12 cellular contexts compared by ENCODE assay signal in genomic region chr10:75208177-75208576, GRCh38. TPM values are rescaled to one million over a fixed set of nuclear protein-coding genes. Genes with fewer than 3 reads are reported as not detected.
A peak's percentile ranks its signal among the peaks of the same experiment; 100 is the strongest.
DNase-seq lines count a peak whose midpoint lies in the region; ATAC-seq, FAIRE-seq and TF ChIP-seq lines count a peak whose summit lies in the region.
"Had no signal": no experiment of that assay in that cellular context is flagged by ENCODE, and none has a peak within 500 bp of the region (broad histone marks: within the 10 kb centered on the region; RNA-seq: fewer than 3 reads in every experiment).

No MANE protein-coding gene starts in this region.

- WGBS in pancreas, 2 donors: 85 to 86% methylated on average over 4 of the region's 4 CpGs

- H3K4me1 Mint-ChIP-seq in activated CD4-positive, alpha-beta memory T cell treated with anti-CD3 and anti-CD28 coated beads for 36 hours (ENCODE audit: low read depth): peaks cover 29% of the 10 kb centered on the region
- H3K4me1 Mint-ChIP-seq in activated CD4-positive, alpha-beta memory T cell treated with anti-CD3 and anti-CD28 coated beads, Interleukin-2, amount 10 ng/mL, durations not matched to agents 7 days and 5 days: peaks cover 36% of the 10 kb centered on the region
- H3K4me1 Mint-ChIP-seq in activated CD8-positive, alpha-beta T cell treated with anti-CD3 and anti-CD28 coated beads for 36 hours (ENCODE audit: low read depth): peaks cover 30% of the 10 kb centered on the region
- peaks cover 31% of the 10 kb centered on the region for H3K4me1 Mint-ChIP-seq in stimulated activated effector memory CD8-positive, alpha-beta T cell treated with anti-CD3 and anti-CD28 coated beads, Interleukin-12 subunit alpha, Interleukin-12 subunit beta, amount 100 ng/mL, for 72 hours

- peak; percentile 40 for DNase-seq in activated CD4-positive, alpha-beta memory T cell treated with anti-CD3 and anti-CD28 coated beads for 36 hours
- no peak for DNase-seq in activated CD4-positive, alpha-beta memory T cell treated with anti-CD3 and anti-CD28 coated beads, Interleukin-2, amount 10 ng/mL, durations not matched to agents 7 days and 5 days
- DNase-seq in activated CD8-positive, alpha-beta T cell treated with anti-CD3 and anti-CD28 coated beads for 36 hours: peak; percentile 37
- DNase-seq in foreskin fibroblast: peak; percentile 73 to 88
- DNase-seq in stimulated activated effector memory CD8-positive, alpha-beta T cell treated with anti-CD3 and anti-CD28 coated beads, Interleukin-12 subunit alpha, Interleukin-12 subunit beta, amount 100 ng/mL, for 72 hours (ENCODE audit: low spot score in 2 of 2): no peak
- no peak for DNase-seq in pancreas
- no peak for DNase-seq in GDM1 (lab: John Stamatoyannopoulos, UW)
- no peak for DNase-seq in activated effector memory CD4-positive, alpha-beta T cell treated with Interleukin-2 at 50 U/mL for 16 hours
- DNase-seq: C1 segment of cervical spinal cord, cerebellar nuclear complex, NCI-H2081 treated with DMSO at 0.1 percent for 48 hours, T-helper 9 cell had no signal

- intact Hi-C loops in activated CD4-positive, alpha-beta memory T cell treated with anti-CD3 and anti-CD28 coated beads for 36 hours (cut with micrococcal nuclease): no loop called here
- intact Hi-C loops in activated CD8-positive, alpha-beta T cell treated with anti-CD3 and anti-CD28 coated beads for 36 hours (cut with micrococcal nuclease): no loop called here
- intact Hi-C loops in pancreas (cut with DNase I): no loop called here

- H3K9me3 ChIP-seq in pancreas: no peaks in the 10 kb centered on the region

- no peaks in the 10 kb centered on the region for H3K9me3 Mint-ChIP-seq in activated CD4-positive, alpha-beta memory T cell treated with anti-CD3 and anti-CD28 coated beads for 36 hours
- H3K9me3 Mint-ChIP-seq in activated CD4-positive, alpha-beta memory T cell treated with anti-CD3 and anti-CD28 coated beads, Interleukin-2, amount 10 ng/mL, durations not matched to agents 7 days and 5 days: no peaks in the 10 kb centered on the region
- no peaks in the 10 kb centered on the region for H3K9me3 Mint-ChIP-seq in activated CD8-positive, alpha-beta T cell treated with anti-CD3 and anti-CD28 coated beads for 36 hours
- H3K9me3 Mint-ChIP-seq in stimulated activated effector memory CD8-positive, alpha-beta T cell treated with anti-CD3 and anti-CD28 coated beads, Interleukin-12 subunit alpha, Interleukin-12 subunit beta, amount 100 ng/mL, for 72 hours: no peaks in the 10 kb centered on the region

- H3K27ac ChIP-seq in pancreas: no peak overlapping the region

- no peaks in the 10 kb centered on the region for H3K27me3 ChIP-seq in pancreas

- no peak for FAIRE-seq in pancreas (lab: Jason Lieb, UNC)

- peak overlapping the region; percentile 26 for H3K4me3 Mint-ChIP-seq in activated CD4-positive, alpha-beta memory T cell treated with anti-CD3 and anti-CD28 coated beads for 36 hours
- H3K4me3 Mint-ChIP-seq in activated CD4-positive, alpha-beta memory T cell treated with anti-CD3 and anti-CD28 coated beads, Interleukin-2, amount 10 ng/mL, durations not matched to agents 7 days and 5 days: no peak overlapping the region
- peak overlapping the region; percentile 12 for H3K4me3 Mint-ChIP-seq in activated CD8-positive, alpha-beta T cell treated with anti-CD3 and anti-CD28 coated beads for 36 hours
- peak overlapping the region; percentile 24 for H3K4me3 Mint-ChIP-seq in stimulated activated effector memory CD8-positive, alpha-beta T cell treated with anti-CD3 and anti-CD28 coated beads, Interleukin-12 subunit alpha, Interleukin-12 subunit beta, amount 100 ng/mL, for 72 hours

- no peaks in the 10 kb centered on the region for H3K27me3 Mint-ChIP-seq in activated CD4-positive, alpha-beta memory T cell treated with anti-CD3 and anti-CD28 coated beads for 36 hours
- no peaks in the 10 kb centered on the region for H3K27me3 Mint-ChIP-seq in activated CD4-positive, alpha-beta memory T cell treated with anti-CD3 and anti-CD28 coated beads, Interleukin-2, amount 10 ng/mL, durations not matched to agents 7 days and 5 days
- H3K27me3 Mint-ChIP-seq in activated CD8-positive, alpha-beta T cell treated with anti-CD3 and anti-CD28 coated beads for 36 hours: no peaks in the 10 kb centered on the region

- no peak overlapping the region for H3K4me3 ChIP-seq in foreskin fibroblast (ENCODE audit: low read depth in 1 of 2, low read length in 2 of 2)
- no peak overlapping the region for H3K4me3 ChIP-seq in pancreas

- ATAC-seq in activated CD8-positive, alpha-beta T cell treated with anti-CD3 and anti-CD28 coated beads for 36 hours: no peak
- no peak for ATAC-seq in stimulated activated effector memory CD8-positive, alpha-beta T cell treated with anti-CD3 and anti-CD28 coated beads, Interleukin-12 subunit alpha, Interleukin-12 subunit beta, amount 100 ng/mL, for 72 hours
- no peak for ATAC-seq in pancreas

- peaks cover 15% of the 10 kb centered on the region for H3K36me3 Mint-ChIP-seq in activated CD4-positive, alpha-beta memory T cell treated with anti-CD3 and anti-CD28 coated beads for 36 hours
- peaks cover 16% of the 10 kb centered on the region for H3K36me3 Mint-ChIP-seq in activated CD4-positive, alpha-beta memory T cell treated with anti-CD3 and anti-CD28 coated beads, Interleukin-2, amount 10 ng/mL, durations not matched to agents 7 days and 5 days (ENCODE audit: low read depth)
- peaks cover 20% of the 10 kb centered on the region for H3K36me3 Mint-ChIP-seq in activated CD8-positive, alpha-beta T cell treated with anti-CD3 and anti-CD28 coated beads for 36 hours (ENCODE audit: low read depth)
- H3K36me3 Mint-ChIP-seq in stimulated activated effector memory CD8-positive, alpha-beta T cell treated with anti-CD3 and anti-CD28 coated beads, Interleukin-12 subunit alpha, Interleukin-12 subunit beta, amount 100 ng/mL, for 72 hours: peaks cover 28% of the 10 kb centered on the region

- peaks cover 0 to 6% (median 0%) of the 10 kb centered on the region in 3 donors for H3K36me3 ChIP-seq in pancreas

- CTCF ChIA-PET in activated CD4-positive, alpha-beta memory T cell treated with anti-CD3 and anti-CD28 coated beads for 36 hours (lab: Charles Lee): interaction anchor here (1.5 to 1.6 kb wide), 2 partner anchors 20 to 28 kb away, joined by 3 to 5 read pairs; partner anchors contain the start of gene COMTD1
- CTCF ChIA-PET in activated CD4-positive, alpha-beta memory T cell treated with anti-CD3 and anti-CD28 coated beads, Interleukin-2, amount 10 ng/mL, durations not matched to agents 7 days and 5 days (lab: Charles Lee): interaction anchor here (1.0 to 2.0 kb wide), 3 partner anchors 20 to 28 kb away, joined by 8 to 9 read pairs (median 8); partner anchors contain the start of gene COMTD1
- CTCF ChIA-PET in activated CD8-positive, alpha-beta T cell treated with anti-CD3 and anti-CD28 coated beads for 36 hours (lab: Charles Lee): interaction anchor here (0.9 to 8.5 kb wide), 3 partner anchors 12 to 37 kb away, joined by 3 to 57 read pairs (median 3); no protein-coding TSS in a partner anchor

- peaks cover 11 to 13% (median 11%) of the 10 kb centered on the region in 3 donors for H3K4me1 ChIP-seq in pancreas

- POLR2A ChIA-PET in activated CD4-positive, alpha-beta memory T cell treated with anti-CD3 and anti-CD28 coated beads for 36 hours (lab: Charles Lee): interaction anchor here (0.9 kb wide), 1 partner anchor 20 kb away, joined by 3 read pairs; no protein-coding TSS in a partner anchor
- POLR2A ChIA-PET in activated CD4-positive, alpha-beta memory T cell treated with anti-CD3 and anti-CD28 coated beads, Interleukin-2, amount 10 ng/mL, durations not matched to agents 7 days and 5 days (lab: Charles Lee): interaction anchor here (1.4 to 5.0 kb wide), 3 partner anchors 10 to 26 kb away, joined by 3 to 50 read pairs (median 9); no protein-coding TSS in a partner anchor
- POLR2A ChIA-PET in activated CD8-positive, alpha-beta T cell treated with anti-CD3 and anti-CD28 coated beads for 36 hours (lab: Charles Lee): interaction anchor here (0.7 to 6.3 kb wide), 4 partner anchors 12 to 25 kb away, joined by 3 to 106 read pairs (median 4); partner anchors contain the start of gene COMTD1

- TF ChIP-seq CTCF in activated CD8-positive, alpha-beta T cell treated with anti-CD3 and anti-CD28 coated beads for 36 hours (IDR thresholded peaks at IDR 0.05): no peak
- no peak for TF ChIP-seq CTCF in foreskin fibroblast (IDR thresholded peaks at IDR 0.05; ENCODE audit: low read depth, low read length)
- TF ChIP-seq CTCF in pancreas (IDR thresholded peaks at IDR 0.05): no peak

- H3K27ac Mint-ChIP-seq in activated CD4-positive, alpha-beta memory T cell treated with anti-CD3 and anti-CD28 coated beads for 36 hours: peak overlapping the region; percentile 67
- no peak overlapping the region for H3K27ac Mint-ChIP-seq in activated CD4-positive, alpha-beta memory T cell treated with anti-CD3 and anti-CD28 coated beads, Interleukin-2, amount 10 ng/mL, durations not matched to agents 7 days and 5 days
- H3K27ac Mint-ChIP-seq in activated CD8-positive, alpha-beta T cell treated with anti-CD3 and anti-CD28 coated beads for 36 hours: peak overlapping the region; percentile 74
- no peak overlapping the region for H3K27ac Mint-ChIP-seq in stimulated activated effector memory CD8-positive, alpha-beta T cell treated with anti-CD3 and anti-CD28 coated beads, Interleukin-12 subunit alpha, Interleukin-12 subunit beta, amount 100 ng/mL, for 72 hours

RNA-seq across cellular contexts. Expression of gene VDAC2, which starts 2.4 kb away (rescaled TPM):
- total RNA-seq in activated CD4-positive, alpha-beta memory T cell treated with anti-CD3 and anti-CD28 coated beads for 36 hours: 100 to 1,000 TPM; 217 to 221 TPM
- 100 to 1,000 TPM; 128 to 133 TPM for total RNA-seq in activated CD4-positive, alpha-beta memory T cell treated with anti-CD3 and anti-CD28 coated beads, Interleukin-2, amount 10 ng/mL, durations not matched to agents 7 days and 5 days
- total RNA-seq in activated CD8-positive, alpha-beta T cell treated with anti-CD3 and anti-CD28 coated beads for 36 hours: 100 to 1,000 TPM; 253 to 263 TPM
- 100 to 1,000 TPM in 3 of 6 donors, 10 to 100 TPM in 3; 79.4 to 113 (median 96.4) TPM for total RNA-seq in pancreas
- 10 to 100 TPM; 56.6 to 81.9 TPM for polyA plus RNA-seq in pancreas

RNA-seq across cellular contexts. Expression of gene COMTD1, which starts 27.6 kb away (rescaled TPM):
- 10 to 100 TPM; 40.0 to 41.3 TPM for total RNA-seq in activated CD4-positive, alpha-beta memory T cell treated with anti-CD3 and anti-CD28 coated beads for 36 hours
- 10 to 100 TPM; 34.2 to 34.8 TPM for total RNA-seq in activated CD4-positive, alpha-beta memory T cell treated with anti-CD3 and anti-CD28 coated beads, Interleukin-2, amount 10 ng/mL, durations not matched to agents 7 days and 5 days
- 10 to 100 TPM; 54.5 to 58.1 TPM for total RNA-seq in activated CD8-positive, alpha-beta T cell treated with anti-CD3 and anti-CD28 coated beads for 36 hours
- 10 to 100 TPM; 54.1 to 99.4 (median 64.0) TPM for total RNA-seq in pancreas
- 100 to 1,000 TPM; 153 to 318 TPM for polyA plus RNA-seq in pancreas

Comparison
In these comparisons a context has a peak if more than half of its experiments do, and no peak if none do; other contexts are left out.
1. DNase-seq: peak in activated CD4-positive, alpha-beta memory T cell treated with anti-CD3 and anti-CD28 coated beads for 36 hours (single experiment), activated CD8-positive, alpha-beta T cell treated with anti-CD3 and anti-CD28 coated beads for 36 hours (single experiment) and foreskin fibroblast (2 of 2); none in activated CD4-positive, alpha-beta memory T cell treated with anti-CD3 and anti-CD28 coated beads, Interleukin-2, amount 10 ng/mL, durations not matched to agents 7 days and 5 days (single experiment), stimulated activated effector memory CD8-positive, alpha-beta T cell treated with anti-CD3 and anti-CD28 coated beads, Interleukin-12 subunit alpha, Interleukin-12 subunit beta, amount 100 ng/mL, for 72 hours (0 of 2), pancreas (0 of 6), GDM1 (single experiment) and activated effector memory CD4-positive, alpha-beta T cell treated with Interleukin-2 at 50 U/mL for 16 hours (single experiment).
2. H3K27ac Mint-ChIP-seq: peak in activated CD4-positive, alpha-beta memory T cell treated with anti-CD3 and anti-CD28 coated beads for 36 hours (single experiment) and activated CD8-positive, alpha-beta T cell treated with anti-CD3 and anti-CD28 coated beads for 36 hours (single experiment); none in activated CD4-positive, alpha-beta memory T cell treated with anti-CD3 and anti-CD28 coated beads, Interleukin-2, amount 10 ng/mL, durations not matched to agents 7 days and 5 days (single experiment) and stimulated activated effector memory CD8-positive, alpha-beta T cell treated with anti-CD3 and anti-CD28 coated beads, Interleukin-12 subunit alpha, Interleukin-12 subunit beta, amount 100 ng/mL, for 72 hours (single experiment).